10 cellular contexts compared by ENCODE assay signal in the genomic region with DNA sequence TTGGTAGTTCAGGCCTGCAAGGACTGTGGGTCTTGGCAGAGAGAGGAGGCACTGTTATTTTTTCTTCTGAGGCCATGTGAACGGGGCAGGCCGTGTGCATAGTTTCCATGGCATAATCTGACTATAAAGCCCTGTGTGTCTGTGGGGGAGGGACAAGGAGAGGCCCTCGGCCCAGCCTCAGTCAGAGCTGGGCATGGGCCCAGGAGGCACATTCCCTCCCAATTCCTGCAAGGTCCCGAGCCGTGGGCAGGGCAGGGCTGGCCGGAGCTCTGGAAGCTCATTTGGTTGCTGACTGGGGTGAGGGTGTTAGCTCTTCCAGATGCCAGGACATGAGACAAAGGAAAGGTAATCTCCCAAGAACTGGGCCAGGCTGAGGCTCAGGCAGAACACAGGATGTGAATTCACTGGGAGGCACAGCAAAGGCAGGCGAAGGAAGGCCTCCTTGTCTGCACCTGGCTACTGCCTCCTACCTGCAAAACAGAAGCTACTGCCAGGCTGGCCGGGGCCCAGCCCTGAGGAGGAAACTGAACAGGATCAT. TPM values are rescaled to one million over a fixed set of nuclear protein-coding genes. Genes with fewer than 3 reads are reported as not detected.
DNase-seq lines count a peak whose midpoint lies in the region; ATAC-seq and TF ChIP-seq lines count a peak whose summit lies in the region.
"Had no signal": no experiment of that assay in that cellular context is flagged by ENCODE, and none has a peak within 500 bp of the region (broad histone marks: within the 10 kb centered on the region; RNA-seq: fewer than 3 reads in every experiment).

No MANE protein-coding gene starts in this region.

- POLR2A ChIA-PET in AG04450 (lab: Yijun Ruan, JAX) (interaction anchor here (1.3 to 1.4 kb wide), 2 partner anchors 77 to 142 kb away, joined by 3 read pairs; a partner anchor contains a TSS), SK-N-SH (lab: Yijun Ruan, JAX) (no interaction called here)

- DNase-seq in AG04450 (ENCODE audit: low read depth, low spot score): no peak
- DNase-seq in SK-N-SH: no peak
- DNase-seq in foreskin fibroblast: peak; percentile 29 to 71
- no peak for DNase-seq in nephron progenitor cell
- no peak for DNase-seq in NCI-H748 treated with DMSO at 0.1 percent for 48 hours (lab: John Stamatoyannopoulos, UW)
- DNase-seq in Karpas-422: no peak
- DNase-seq: CD8-positive, alpha-beta T cell had no signal

- CTCF ChIA-PET in AG04450 (lab: Charles Lee) (interaction anchor here (1.5 kb wide), 1 partner anchor 10 kb away, joined by 4 read pairs; no protein-coding TSS in a partner anchor), SK-N-SH (lab: Yijun Ruan, JAX) (interaction anchor here (2.1 to 3.6 kb wide), 3 partner anchors 10 to 83 kb away, joined by 10 to 13 read pairs (median 12); no protein-coding TSS in a partner anchor)

- H3K9ac ChIP-seq in SK-N-SH (no peak overlapping the region), Karpas-422 (ENCODE audit: low read length) (no peak overlapping the region)

- H3K27me3 Mint-ChIP-seq in nephron progenitor cell (ENCODE audit: low read depth, poor library complexity): peaks cover 7% of the 10 kb centered on the region

- WGBS in SK-N-SH (ENCODE audit: low lambda C conversion rate): 70% methylated on average over 8 of the region's 8 CpGs

- TF ChIP-seq EP300 in SK-N-SH (IDR thresholded peaks at IDR 0.05; ENCODE audit: borderline replicate concordance in 1 of 2, low read depth in 1 of 2, low read length in 1 of 2): no peak

- H3K27me3 ChIP-seq in AG04450 (ENCODE audit: control insufficient read depth, insufficient read depth, low read length): peaks cover 4% of the 10 kb centered on the region
- H3K27me3 ChIP-seq in SK-N-SH (ENCODE audit: insufficient read depth): no peaks in the 10 kb centered on the region
- no peaks in the 10 kb centered on the region for H3K27me3 ChIP-seq in Karpas-422 (ENCODE audit: low read length)

- TF ChIP-seq RAD21 in SK-N-SH (IDR thresholded peaks at IDR 0.05; ENCODE audit: low read length): no peak

- H3K4me3 Mint-ChIP-seq in nephron progenitor cell: peak overlapping the region; percentile 19
- H3K4me3 Mint-ChIP-seq: CD8-positive, alpha-beta T cell; stimulated activated effector memory CD8-positive, alpha-beta T cell treated with anti-CD3 and anti-CD28 coated beads, Interleukin-12 subunit alpha, Interleukin-12 subunit beta, amount 100 ng/mL, for 72 hours had no signal

- H3K4me2 ChIP-seq in SK-N-SH: no peak overlapping the region
- H3K4me2 ChIP-seq in Karpas-422 (ENCODE audit: low read depth, low read length, poor library complexity, severe bottlenecking): no peak overlapping the region

- no peaks in the 10 kb centered on the region for H3K9me2 ChIP-seq in SK-N-SH
- H3K9me2 ChIP-seq in Karpas-422 (replicated peaks; ENCODE audit: insufficient read depth, low read length): no peaks in the 10 kb centered on the region

- H3K4me3 ChIP-seq in AG04450 (ENCODE audit: low read depth, low read length): no peak overlapping the region
- H3K4me3 ChIP-seq in SK-N-SH (ENCODE audit: low read depth in 2 of 2, low read length in 1 of 2): no peak overlapping the region
- H3K4me3 ChIP-seq in foreskin fibroblast (ENCODE audit: low read depth in 1 of 2, low read length in 2 of 2): no peak overlapping the region
- no peak overlapping the region for H3K4me3 ChIP-seq in Karpas-422 (ENCODE audit: low read length)

- no peaks in the 10 kb centered on the region for H4K20me1 ChIP-seq in SK-N-SH (ENCODE audit: insufficient read depth)
- no peaks in the 10 kb centered on the region for H4K20me1 ChIP-seq in Karpas-422 (ENCODE audit: insufficient read depth, low read depth, low read length)

- peaks cover 71% of the 10 kb centered on the region for H3K4me1 Mint-ChIP-seq in nephron progenitor cell

- H3K27ac Mint-ChIP-seq in nephron progenitor cell: peak overlapping the region; percentile 92
- H3K27ac Mint-ChIP-seq: CD8-positive, alpha-beta T cell; stimulated activated effector memory CD8-positive, alpha-beta T cell treated with anti-CD3 and anti-CD28 coated beads, Interleukin-12 subunit alpha, Interleukin-12 subunit beta, amount 100 ng/mL, for 72 hours had no signal

- no peaks in the 10 kb centered on the region for H3K9me3 ChIP-seq in AG04450 (ENCODE audit: control insufficient read depth, insufficient read depth, low read length)
- no peaks in the 10 kb centered on the region for H3K9me3 ChIP-seq in SK-N-SH
- no peaks in the 10 kb centered on the region for H3K9me3 ChIP-seq in Karpas-422 (ENCODE audit: low read length)

- H2AFZ ChIP-seq in SK-N-SH (ENCODE audit: low read depth) (peak overlapping the region; percentile 59; the same call in 1 of the 2 replicates), Karpas-422 (ENCODE audit: low read length) (no peak overlapping the region)

- H3K9me3 Mint-ChIP-seq in nephron progenitor cell: no peaks in the 10 kb centered on the region
- H3K9me3 Mint-ChIP-seq: CD8-positive, alpha-beta T cell; stimulated activated effector memory CD8-positive, alpha-beta T cell treated with anti-CD3 and anti-CD28 coated beads, Interleukin-12 subunit alpha, Interleukin-12 subunit beta, amount 100 ng/mL, for 72 hours had no signal

- TF ChIP-seq CTCF in AG04450 (IDR thresholded peaks at IDR 0.05; ENCODE audit: low read depth, low read length): no peak
- TF ChIP-seq CTCF in SK-N-SH (IDR thresholded peaks at IDR 0.05): no peak
- TF ChIP-seq CTCF in foreskin fibroblast (IDR thresholded peaks at IDR 0.05; ENCODE audit: low read depth, low read length): no peak
- TF ChIP-seq CTCF in nephron progenitor cell (IDR thresholded peaks at IDR 0.05): no peak

- ATAC-seq in HG03097 (IDR thresholded peaks at IDR 0.05; ENCODE audit: low FRiP score, unreplicated experiment) (no peak), HG02763 (IDR thresholded peaks at IDR 0.05; ENCODE audit: unreplicated experiment) (no peak)
- ATAC-seq: CD8-positive, alpha-beta T cell; stimulated activated effector memory CD8-positive, alpha-beta T cell treated with anti-CD3 and anti-CD28 coated beads, Interleukin-12 subunit alpha, Interleukin-12 subunit beta, amount 100 ng/mL, for 72 hours had no signal

- H3K27ac ChIP-seq in AG04450 (ENCODE audit: low read depth, low read length): peak overlapping the region; percentile 57
- H3K27ac ChIP-seq in SK-N-SH (ENCODE audit: low read depth in 2 of 2, low read length in 1 of 2): peak overlapping the region in 1 of 2 experiments; percentile 18; a peak in 1 of 4 replicates
- no peak overlapping the region for H3K27ac ChIP-seq in Karpas-422 (ENCODE audit: low read length)

- H3K79me2 ChIP-seq in SK-N-SH (ENCODE audit: insufficient read depth): no peaks in the 10 kb centered on the region
- no peaks in the 10 kb centered on the region for H3K79me2 ChIP-seq in Karpas-422 (ENCODE audit: low read length)

- no peaks in the 10 kb centered on the region for H3F3A ChIP-seq in SK-N-SH (replicated peaks; ENCODE audit: insufficient read depth)

- H3K36me3 ChIP-seq in SK-N-SH (replicated peaks in 1 of 2; ENCODE audit: control insufficient read depth in 1 of 2, insufficient read depth in 2 of 2, low read length in 1 of 2): no peaks in the 10 kb centered on the region
- H3K36me3 ChIP-seq in Karpas-422 (ENCODE audit: insufficient read depth, low read length): no peaks in the 10 kb centered on the region

- H3K4me1 ChIP-seq in SK-N-SH (ENCODE audit: control insufficient read depth in 1 of 2, insufficient read depth in 2 of 2, low read depth in 1 of 2, low read length in 1 of 2) (peaks cover 0 to 5% of the 10 kb centered on the region in 2 experiments; a peak in 1 of 4 replicates), Karpas-422 (ENCODE audit: low read length) (no peaks in the 10 kb centered on the region)

- H3K36me3 Mint-ChIP-seq in nephron progenitor cell (ENCODE audit: low read depth): no peaks in the 10 kb centered on the region
- H3K36me3 Mint-ChIP-seq: CD8-positive, alpha-beta T cell; stimulated activated effector memory CD8-positive, alpha-beta T cell treated with anti-CD3 and anti-CD28 coated beads, Interleukin-12 subunit alpha, Interleukin-12 subunit beta, amount 100 ng/mL, for 72 hours had no signal

TF ChIP-seq in SK-N-SH, 30 proteins besides CTCF, POLR2A, EP300 and RAD21:
- no peak for TF ChIP-seq RXRA (IDR thresholded peaks at IDR 0.05; ENCODE audit: borderline replicate concordance, low read depth)
- no peak for TF ChIP-seq CHD2 (IDR thresholded peaks at IDR 0.05; ENCODE audit: low read length, partially characterized antibody)
- TF ChIP-seq, protein P1, sequence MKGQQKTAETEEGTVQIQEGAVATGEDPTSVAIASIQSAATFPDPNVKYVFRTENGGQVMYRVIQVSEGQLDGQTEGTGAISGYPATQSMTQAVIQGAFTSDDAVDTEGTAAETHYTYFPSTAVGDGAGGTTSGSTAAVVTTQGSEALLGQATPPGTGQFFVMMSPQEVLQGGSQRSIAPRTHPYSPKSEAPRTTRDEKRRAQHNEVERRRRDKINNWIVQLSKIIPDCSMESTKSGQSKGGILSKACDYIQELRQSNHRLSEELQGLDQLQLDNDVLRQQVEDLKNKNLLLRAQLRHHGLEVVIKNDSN (IDR thresholded peaks at IDR 0.05; ENCODE audit: borderline replicate concordance, low read depth): no peak
- no peak for TF ChIP-seq RCOR1 (IDR thresholded peaks at IDR 0.05; ENCODE audit: low read length)

RNA-seq across cellular contexts. Expression of a gene that starts 22.0 kb away (rescaled TPM):
- polyA plus RNA-seq in AG04450 (2011; rRNA removed) (6.4 and 6.6 TPM in 2 replicates), SK-N-SH (2012; rRNA removed) (4.9 and 5.1 TPM in 2 replicates)
- 8.1 and 12.0 TPM in 2 replicates for polyA minus RNA-seq in AG04450 (2011; rRNA and poly(A)+ RNA removed)
- 2.6 and 4.0 TPM in 2 replicates for polyA plus RNA-seq in SK-N-SH (2012; cell fraction: cytosol; rRNA removed)
- 18.3 and 21.2 TPM in 2 replicates for polyA plus RNA-seq in SK-N-SH (2012; cell fraction: nucleus; rRNA removed)
- total RNA-seq in Karpas-422 (2014; rRNA removed; shearing (Covaris generic); ENCODE audit: low replicate concordance): not detected in 2 replicates

Comparison
In these comparisons a context has a peak if more than half of its experiments do, and no peak if none do; other contexts are left out.
1. DNase-seq: peak in foreskin fibroblast (2 of 2); none in AG04450 (single experiment), SK-N-SH (single experiment), nephron progenitor cell (single experiment), NCI-H748 treated with DMSO at 0.1 percent for 48 hours (single experiment) and Karpas-422 (single experiment).